Comparison of ENCODE assay signal across 28 cellular contexts in the genomic region with DNA sequence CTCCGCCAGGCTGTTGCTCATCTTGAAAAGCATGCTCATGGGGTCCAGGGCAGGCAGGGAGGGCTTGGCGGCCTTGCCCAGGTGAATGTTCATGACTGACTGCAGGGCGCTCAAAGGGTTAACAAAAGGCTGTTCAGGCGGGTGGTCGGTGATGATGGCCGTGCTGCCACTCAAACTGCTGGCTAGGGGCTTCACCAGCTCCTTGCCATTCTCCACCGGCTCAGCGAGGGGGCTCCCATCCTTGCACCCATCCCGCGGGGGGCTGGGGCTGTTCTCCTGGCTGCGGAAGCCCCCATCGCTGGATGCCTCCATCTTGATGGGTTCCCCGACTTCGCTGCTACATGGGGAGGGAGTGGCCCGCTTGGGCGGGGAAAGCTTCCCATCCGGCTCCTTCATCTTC.
"Had no signal": no experiment of that assay in that cellular context is flagged by ENCODE, and none has a peak within 500 bp of the region (broad histone marks: within the 10 kb centered on the region; RNA-seq: fewer than 3 reads in every experiment).

No MANE protein-coding gene starts in this region.

- H3K4me1 ChIP-seq: body of pancreas, colonic mucosa, foreskin keratinocyte, gastrocnemius medialis had no signal

- DNase-seq: activated B cell treated with CpG ODN at 0.5 μM for 24 hours; activated CD4-positive, alpha-beta T cell treated with anti-CD3 and anti-CD28 coated beads for 48 hours; activated CD4-positive, alpha-beta T cell treated with anti-CD3 and anti-CD28 coated beads, Interleukin-2, amount 50 U/mL, for 1 hour; activated CD4-positive, alpha-beta T cell treated with anti-CD3 and anti-CD28 coated beads, Interleukin-2, amount 50 U/mL, for 48 hours; activated CD8-positive, alpha-beta memory T cell treated with anti-CD3 and anti-CD28 coated beads for 24 hours; activated CD8-positive, alpha-beta T cell treated with anti-CD3 and anti-CD28 coated beads for 36 hours; activated gamma-delta T cell treated with Interleukin-2 at 50 U/mL for 16 hours; activated naive CD4-positive, alpha-beta T cell treated with anti-CD3 and anti-CD28 coated beads, Interleukin-2, amount 50 U/mL, for 16 hours; activated naive CD4-positive, alpha-beta T cell treated with Interleukin-2 at 50 U/mL for 16 hours; activated T-cell treated with anti-CD3 and anti-CD28 coated beads, Interleukin-2, amount 50 U/mL, for 1 hour; activated T-cell treated with anti-CD3 and anti-CD28 coated beads, Interleukin-2, amount 50 U/mL, for 48 hours; amniotic stem cell; body of pancreas; central memory CD4-positive, alpha-beta T cell; cerebellar nuclear complex; colonic mucosa; dorsolateral prefrontal cortex; effector memory CD4-positive, alpha-beta T cell; endodermal cell; foreskin keratinocyte; gastrocnemius medialis; glutamatergic neuron; T-helper 1 cell; T-helper 17 cell; T1000; WERI-Rb-1 had no signal

- H3K27ac ChIP-seq: body of pancreas, colonic mucosa, dorsolateral prefrontal cortex, esophagus muscularis mucosa, foreskin keratinocyte, gastrocnemius medialis, WERI-Rb-1 had no signal

- H3K9me3 ChIP-seq: body of pancreas, colonic mucosa, esophagus muscularis mucosa, gastrocnemius medialis had no signal

- ATAC-seq: activated CD4-positive, CD25-positive, alpha-beta regulatory T cell treated with anti-CD3 and anti-CD28 coated beads, Interleukin-2, amount 50 U/mL, for 24 hours; activated CD8-positive, alpha-beta T cell treated with anti-CD3 and anti-CD28 coated beads for 36 hours; body of pancreas; foreskin keratinocyte; gastrocnemius medialis; T-helper 17 cell had no signal

- H3K36me3 ChIP-seq: colonic mucosa, gastrocnemius medialis, WERI-Rb-1 had no signal

- H3K27me3 ChIP-seq: body of pancreas, colonic mucosa, dorsolateral prefrontal cortex, esophagus muscularis mucosa, foreskin keratinocyte, gastrocnemius medialis had no signal

- H3K4me3 ChIP-seq: body of pancreas, colonic mucosa, dorsolateral prefrontal cortex, esophagus muscularis mucosa, gastrocnemius medialis had no signal
